In the genomic region with DNA sequence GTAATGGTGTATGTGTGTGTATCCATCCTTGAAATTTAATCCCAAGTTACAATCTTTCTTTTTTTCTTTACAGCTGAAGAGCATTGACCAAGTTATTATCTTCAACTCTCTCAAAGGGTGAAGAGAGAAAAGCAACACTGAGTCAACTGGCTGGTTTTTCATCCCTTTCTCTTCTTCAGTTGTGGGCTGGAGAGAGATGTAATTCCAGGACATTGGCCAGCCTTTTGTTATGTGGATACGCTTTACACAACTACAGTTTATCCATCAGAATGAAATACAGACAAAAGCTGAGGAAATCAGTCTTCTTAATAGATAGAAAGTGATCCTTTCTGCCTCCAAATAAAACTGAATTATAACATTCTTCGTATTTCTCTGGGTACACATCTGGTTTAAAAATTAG, we compare ENCODE assay signal across 7 cellular contexts.
"Had no signal": no experiment of that assay in that cellular context is flagged by ENCODE, and none has a peak within 500 bp of the region (broad histone marks: within the 10 kb centered on the region; RNA-seq: fewer than 3 reads in every experiment).

No MANE protein-coding gene starts in this region.

- H3K27ac Mint-ChIP-seq: IgD-negative memory B cell had no signal

- ATAC-seq: HepG2 had no signal

- H3K27me3 Mint-ChIP-seq: IgD-negative memory B cell had no signal

- H3K27ac ChIP-seq: HL-60 had no signal

- H3K4me1 Mint-ChIP-seq: IgD-negative memory B cell had no signal

- DNase-seq: GOT3, H9, HCEC 1CT, KBM-7 had no signal

- H3K4me3 Mint-ChIP-seq: H9, IgD-negative memory B cell had no signal
